Comparison of ENCODE assay signal across 8 cellular contexts in genomic region chr10:110076559-110077318, GRCh38.
DNase-seq lines count a peak whose midpoint lies in the region; ATAC-seq and TF ChIP-seq lines count a peak whose summit lies in the region.

No MANE protein-coding gene starts in this region.

- peak overlapping the region; percentile 40 for H3K27ac ChIP-seq in A673 (ENCODE audit: low read depth, low read length, poor library complexity, severe bottlenecking)
- H3K27ac ChIP-seq in urinary bladder (ENCODE audit: low read depth) = peak overlapping the region; percentile 67

- intact Hi-C loops in A673 (cut with micrococcal nuclease; ENCODE audit: unreplicated experiment) = no loop called here

- H3K36me3 Mint-ChIP-seq in mesothelial cell of epicardium = no peaks in the 10 kb centered on the region

- BruUV-seq in A673 (replicated peaks; lab: Mats Ljungman, UMichigan) = no TSS peak

- H3K4me1 ChIP-seq in A673 (ENCODE audit: insufficient read depth, low read length, poor library complexity, severe bottlenecking) (peaks cover 84% of the 10 kb centered on the region), urinary bladder (ENCODE audit: insufficient read depth) (peaks cover 3% of the 10 kb centered on the region)

- DNase-seq in A673 (ENCODE audit: low spot score) (peak; percentile 84), OCI-M2 (lab: John Stamatoyannopoulos, UW; ENCODE audit: unreplicated experiment) (peak; percentile 30), choroid plexus epithelial cell (ENCODE audit: low read depth) (peak; percentile 96), mesothelial cell of epicardium (ENCODE audit: low spot score in 2 of 2, unreplicated experiment in 2 of 2) (no peak), cerebellar cortex (ENCODE audit: low spot score) (no peak)

- H3K9me3 ChIP-seq in A673 (ENCODE audit: low read depth, low read length, poor library complexity, severe bottlenecking) = no peaks in the 10 kb centered on the region

- ATAC-seq in GM18858 (IDR thresholded peaks at IDR 0.05; ENCODE audit: unreplicated experiment) (peak; percentile 64), HG03045 (IDR thresholded peaks at IDR 0.05; ENCODE audit: unreplicated experiment) (peak; percentile 55)

- peak overlapping the region; percentile 41 for H3K27ac Mint-ChIP-seq in mesothelial cell of epicardium

- no peaks in the 10 kb centered on the region for H3K27me3 Mint-ChIP-seq in mesothelial cell of epicardium (ENCODE audit: low read depth)

- no peaks in the 10 kb centered on the region for H3K27me3 ChIP-seq in A673 (replicated peaks; ENCODE audit: insufficient read depth, low read depth, low read length, poor library complexity)

- H3K4me3 Mint-ChIP-seq in mesothelial cell of epicardium = no peak overlapping the region

- POLR2A ChIA-PET in A673 (lab: Charles Lee; ENCODE audit: low non-redundant PET) = no interaction called here

- CTCF ChIA-PET in A673 (lab: Charles Lee) = no interaction called here

- H3K4me3 ChIP-seq in A673 (ENCODE audit: low read depth, low read length, poor library complexity, severe bottlenecking) (no peak overlapping the region), choroid plexus epithelial cell (ENCODE audit: low read depth, low read length) (no peak overlapping the region), urinary bladder (ENCODE audit: low read depth, low read length) (no peak overlapping the region)

- no peaks in the 10 kb centered on the region for H3K36me3 ChIP-seq in A673 (ENCODE audit: insufficient read depth, low read length, poor library complexity, severe bottlenecking)
- H3K36me3 ChIP-seq in urinary bladder (ENCODE audit: insufficient read depth) = no peaks in the 10 kb centered on the region

- TF ChIP-seq CTCF in A673 (conservative IDR thresholded peaks at IDR 0.05; ENCODE audit: low read depth, low read length) (no peak), choroid plexus epithelial cell (conservative IDR thresholded peaks at IDR 0.05; ENCODE audit: low read depth, low read length) (no peak), mesothelial cell of epicardium (IDR thresholded peaks at IDR 0.05; ENCODE audit: unreplicated experiment) (no peak)

- H3K9me3 Mint-ChIP-seq in mesothelial cell of epicardium = no peaks in the 10 kb centered on the region

- peaks cover 62% of the 10 kb centered on the region for H3K4me1 Mint-ChIP-seq in mesothelial cell of epicardium

Comparison
In these comparisons a context has a peak if more than half of its experiments do, and no peak if none do; other contexts are left out.
1. DNase-seq: peak in A673 (single experiment), OCI-M2 (single experiment) and choroid plexus epithelial cell (single experiment); none in mesothelial cell of epicardium (0 of 2) and cerebellar cortex (single experiment).